In genomic region chr9:36993933-36994764, GRCh38 we compare ENCODE assay signal across 14 cellular contexts. TPM values are rescaled to one million over a fixed set of nuclear protein-coding genes. Genes with fewer than 3 reads are reported as not detected.
DNase-seq lines count a peak whose midpoint lies in the region; ATAC-seq, FAIRE-seq and TF ChIP-seq lines count a peak whose summit lies in the region.
"Had no signal": no experiment of that assay in that cellular context is flagged by ENCODE, and none has a peak within 500 bp of the region (broad histone marks: within the 10 kb centered on the region; RNA-seq: fewer than 3 reads in every experiment).

No MANE protein-coding gene starts in this region.

- DNase-seq in GM12891 (ENCODE audit: insufficient read length, low spot score) (peak; percentile 60), T-helper 17 cell (no peak), midbrain (lab: John Stamatoyannopoulos, UW) (no peak), lower lobe of right lung (no peak), NCI-H187 (lab: John Stamatoyannopoulos, UW) (no peak)
- no peak for DNase-seq in activated CD4-positive, alpha-beta T cell treated with anti-CD3 and anti-CD28 coated beads, Interleukin-2, amount 50 U/mL, for 48 hours
- DNase-seq: adrenal gland; erythroblast; left cardiac atrium; NCI-H2171 treated with DMSO at 0.1 percent for 48 hours; stimulated activated naive CD4-positive, alpha-beta T cell; T1000 had no signal

- intact Hi-C loops in lower lobe of right lung (cut with DNase I), result no loop called here

- H3K27me3 ChIP-seq in lower lobe of right lung (ENCODE audit: low read depth), result peaks cover 36% of the 10 kb centered on the region

- H3K27me3 Mint-ChIP-seq in T-helper 17 cell, result peaks cover 34% of the 10 kb centered on the region

- no peaks in the 10 kb centered on the region for H3K36me3 ChIP-seq in lower lobe of right lung
- H3K36me3 ChIP-seq: adrenal gland had no signal

- ATAC-seq in GM19438 (IDR thresholded peaks at IDR 0.05; ENCODE audit: low read depth, unreplicated experiment) (peak; percentile 56), HG02973 (IDR thresholded peaks at IDR 0.05; ENCODE audit: unreplicated experiment) (peak; percentile 53), T-helper 17 cell (peak; percentile 63), lower lobe of right lung (no peak)

- TF ChIP-seq CTCF in lower lobe of right lung (IDR thresholded peaks at IDR 0.05), result no peak

- no peak overlapping the region for H3K4me3 ChIP-seq in lower lobe of right lung
- H3K4me3 ChIP-seq: adrenal gland had no signal

- TF ChIP-seq POLR2A in GM12891 (IDR thresholded peaks at IDR 0.05; ENCODE audit: low read depth, low read length), result peak; percentile 62; the same call in 1 of the 2 replicates

- no peak overlapping the region for H3K27ac Mint-ChIP-seq in T-helper 17 cell

- H3K4me1 ChIP-seq in lower lobe of right lung, result no peaks in the 10 kb centered on the region
- H3K4me1 ChIP-seq: adrenal gland had no signal

- peaks cover 5% of the 10 kb centered on the region for H3K36me3 Mint-ChIP-seq in T-helper 17 cell (ENCODE audit: low read depth)

- FAIRE-seq in GM12891 (lab: Jason Lieb, UNC), result peak; percentile 94

- no peak overlapping the region for H3K27ac ChIP-seq in lower lobe of right lung
- H3K27ac ChIP-seq: adrenal gland had no signal

- H3K4me3 Mint-ChIP-seq in T-helper 17 cell, result peak overlapping the region; percentile 22

- H3K9me3 ChIP-seq in T-helper 17 cell (ENCODE audit: control insufficient read depth, low read length, poor library complexity, severe bottlenecking) (peaks cover 6% of the 10 kb centered on the region), lower lobe of right lung (peaks cover 6% of the 10 kb centered on the region)

- peaks cover 13% of the 10 kb centered on the region for H3K4me1 Mint-ChIP-seq in T-helper 17 cell

TF ChIP-seq in GM12891, 5 proteins besides CTCF, POLR2A, EP300 and RAD21:
- TF ChIP-seq POLR2AphosphoS5 (IDR thresholded peaks at IDR 0.05; ENCODE audit: low read depth, low read length), result peak; percentile 38; the same call in 1 of the 2 replicates
- peak; percentile 83 for TF ChIP-seq POU2F2 (IDR thresholded peaks at IDR 0.05; ENCODE audit: low read depth, low read length)
- peak; percentile 10; the same call in 1 of the 2 replicates for TF ChIP-seq TAF1 (IDR thresholded peaks at IDR 0.05; ENCODE audit: low read depth, low read length)
- TF ChIP-seq PAX5 (IDR thresholded peaks at IDR 0.05; ENCODE audit: insufficient read depth, low read length, severe bottlenecking), result peak; percentile 10
- TF ChIP-seq SPI1 (IDR thresholded peaks at IDR 0.05; ENCODE audit: low read depth, low read length), result peak; percentile 96

RNA-seq across cellular contexts. Expression of gene PAX5, which starts 39.9 kb away (rescaled TPM):
- 43.1 TPM for polyA plus RNA-seq in GM12891 (2012; ENCODE audit: low read depth, missing spikeins)
- total RNA-seq in T-helper 17 cell (10 to 100 TPM in 1 of 2 donors, not detected in 1; 10.1 TPM), lower lobe of right lung (0.18 TPM)

Comparison
In these comparisons a context has a peak if more than half of its experiments do, and no peak if none do; other contexts are left out.
1. ATAC-seq: peak in GM19438 (single experiment), HG02973 (single experiment) and T-helper 17 cell (single experiment); none in lower lobe of right lung (0 of 2).